ENCODE assay signal across 16 cellular contexts in genomic region chr1:29628190-29628589, GRCh38.
DNase-seq lines count a peak whose midpoint lies in the region; ATAC-seq and TF ChIP-seq lines count a peak whose summit lies in the region.
"Had no signal": no experiment of that assay in that cellular context is flagged by ENCODE, and none has a peak within 500 bp of the region (broad histone marks: within the 10 kb centered on the region; RNA-seq: fewer than 3 reads in every experiment).

No MANE protein-coding gene starts in this region.

- no peaks in the 10 kb centered on the region for H3K36me3 Mint-ChIP-seq in activated CD8-positive, alpha-beta memory T cell treated with anti-CD3 and anti-CD28 coated beads, Interleukin-2, amount 10 ng/mL, durations not matched to agents 7 days and 5 days
- H3K36me3 Mint-ChIP-seq in osteocyte (ENCODE audit: unreplicated experiment) = no peaks in the 10 kb centered on the region
- H3K36me3 Mint-ChIP-seq: CD8-positive, alpha-beta T cell had no signal

- H3K27ac ChIP-seq in coronary artery = no peak overlapping the region
- H3K27ac ChIP-seq in gastroesophageal sphincter = no peak overlapping the region
- H3K27ac ChIP-seq: BLaER1 treated with 17β-estradiol and CSF1 and Interleukin-3, amounts not matched to agents 10 nM and 100 nM had no signal

- no peaks in the 10 kb centered on the region for H3K27me3 Mint-ChIP-seq in activated CD8-positive, alpha-beta memory T cell treated with anti-CD3 and anti-CD28 coated beads, Interleukin-2, amount 10 ng/mL, durations not matched to agents 7 days and 5 days
- no peaks in the 10 kb centered on the region for H3K27me3 Mint-ChIP-seq in osteocyte (ENCODE audit: unreplicated experiment)

- no peak overlapping the region for H3K4me3 Mint-ChIP-seq in activated CD8-positive, alpha-beta memory T cell treated with anti-CD3 and anti-CD28 coated beads, Interleukin-2, amount 10 ng/mL, durations not matched to agents 7 days and 5 days
- no peak overlapping the region for H3K4me3 Mint-ChIP-seq in osteocyte (ENCODE audit: unreplicated experiment)
- H3K4me3 Mint-ChIP-seq: B cell; CD8-positive, alpha-beta T cell had no signal

- TF ChIP-seq EP300 in gastroesophageal sphincter (IDR thresholded peaks at IDR 0.05) = no peak

- peaks cover 0 to 9% (median 0%) of the 10 kb centered on the region in 3 donors for H3K9me3 ChIP-seq in gastroesophageal sphincter

- no peak overlapping the region for H3K27ac Mint-ChIP-seq in activated CD8-positive, alpha-beta memory T cell treated with anti-CD3 and anti-CD28 coated beads, Interleukin-2, amount 10 ng/mL, durations not matched to agents 7 days and 5 days
- no peak overlapping the region for H3K27ac Mint-ChIP-seq in osteocyte (ENCODE audit: unreplicated experiment)
- H3K27ac Mint-ChIP-seq: B cell; CD8-positive, alpha-beta T cell had no signal

- CTCF ChIA-PET in activated CD8-positive, alpha-beta memory T cell treated with anti-CD3 and anti-CD28 coated beads, Interleukin-2, amount 10 ng/mL, durations not matched to agents 7 days and 5 days (lab: Charles Lee) = no interaction called here

- peak; percentile 15 for DNase-seq in activated CD8-positive, alpha-beta memory T cell treated with anti-CD3 and anti-CD28 coated beads, Interleukin-2, amount 10 ng/mL, durations not matched to agents 7 days and 5 days
- DNase-seq in activated CD8-positive, alpha-beta memory T cell treated with anti-CD3 and anti-CD28 coated beads for 24 hours = no peak
- DNase-seq in coronary artery (ENCODE audit: low spot score) (peak; percentile 65), osteocyte (ENCODE audit: extremely low spot score, unreplicated experiment) (peak; percentile 30), SKM-1 treated with dmso at 0.1 percent for 144 hours (lab: John Stamatoyannopoulos, UW; ENCODE audit: unreplicated experiment) (no peak)
- no peak for DNase-seq in activated naive CD4-positive, alpha-beta T cell treated with Interleukin-2 at 50 U/mL for 16 hours
- DNase-seq: Calu3, DMS79 treated with DMSO at 0.1 percent for 48 hours, GF-D8, GOT3, H7 had no signal

- TF ChIP-seq CTCF in coronary artery (IDR thresholded peaks at IDR 0.05) (no peak), osteocyte (IDR thresholded peaks at IDR 0.05) (no peak), gastroesophageal sphincter (IDR thresholded peaks at IDR 0.05) (no peak)

- no peaks in the 10 kb centered on the region for H3K4me1 ChIP-seq in gastroesophageal sphincter

- no peaks in the 10 kb centered on the region for H3K36me3 ChIP-seq in gastroesophageal sphincter
- H3K36me3 ChIP-seq: BLaER1 treated with 17β-estradiol and CSF1 and Interleukin-3, amounts not matched to agents 10 nM and 100 nM had no signal

- TF ChIP-seq POLR2A in gastroesophageal sphincter (IDR thresholded peaks at IDR 0.05) = no peak

- no peak for ATAC-seq in activated CD8-positive, alpha-beta memory T cell treated with anti-CD3 and anti-CD28 coated beads, Interleukin-2, amount 10 ng/mL, durations not matched to agents 7 days and 5 days
- no peak for ATAC-seq in gastroesophageal sphincter
- ATAC-seq: CD8-positive, alpha-beta T cell; HCT116 had no signal

- 40 to 67% methylated on average over 1 to 2 of the region's 2 CpGs for WGBS in gastroesophageal sphincter (ENCODE audit: low coverage in 1 of 2), 2 donors

- peaks cover 2% of the 10 kb centered on the region for H3K9me3 Mint-ChIP-seq in activated CD8-positive, alpha-beta memory T cell treated with anti-CD3 and anti-CD28 coated beads, Interleukin-2, amount 10 ng/mL, durations not matched to agents 7 days and 5 days (ENCODE audit: low read depth)
- no peaks in the 10 kb centered on the region for H3K9me3 Mint-ChIP-seq in osteocyte (ENCODE audit: unreplicated experiment)

- peaks cover 29% of the 10 kb centered on the region for H3K27me3 ChIP-seq in gastroesophageal sphincter
- H3K27me3 ChIP-seq: BLaER1 treated with 17β-estradiol and CSF1 and Interleukin-3, amounts not matched to agents 10 nM and 100 nM had no signal

- no peaks in the 10 kb centered on the region for H3K4me1 Mint-ChIP-seq in activated CD8-positive, alpha-beta memory T cell treated with anti-CD3 and anti-CD28 coated beads, Interleukin-2, amount 10 ng/mL, durations not matched to agents 7 days and 5 days
- peaks cover 13% of the 10 kb centered on the region for H3K4me1 Mint-ChIP-seq in osteocyte (ENCODE audit: unreplicated experiment)
- H3K4me1 Mint-ChIP-seq: B cell had no signal

- H3K4me3 ChIP-seq in coronary artery (no peak overlapping the region), gastroesophageal sphincter (no peak overlapping the region)
- H3K4me3 ChIP-seq: BLaER1 treated with 17β-estradiol and CSF1 and Interleukin-3, amounts not matched to agents 10 nM and 100 nM had no signal

Comparison
In these comparisons a context has a peak if more than half of its experiments do, and no peak if none do; other contexts are left out.
1. DNase-seq: peak in activated CD8-positive, alpha-beta memory T cell treated with anti-CD3 and anti-CD28 coated beads, Interleukin-2, amount 10 ng/mL, durations not matched to agents 7 days and 5 days (single experiment), coronary artery (single experiment) and osteocyte (single experiment); none in activated CD8-positive, alpha-beta memory T cell treated with anti-CD3 and anti-CD28 coated beads for 24 hours (single experiment), SKM-1 treated with dmso at 0.1 percent for 144 hours (single experiment) and activated naive CD4-positive, alpha-beta T cell treated with Interleukin-2 at 50 U/mL for 16 hours (single experiment).